In genomic region chr14:70357985-70358384, GRCh38 we compare ENCODE assay signal across 11 cellular contexts. TPM values are rescaled to one million over a fixed set of nuclear protein-coding genes. Genes with fewer than 3 reads are reported as not detected.
A peak's percentile ranks its signal among the peaks of the same experiment; 100 is the strongest.
DNase-seq lines count a peak whose midpoint lies in the region; ATAC-seq, FAIRE-seq and TF ChIP-seq lines count a peak whose summit lies in the region.
"Had no signal": no experiment of that assay in that cellular context is flagged by ENCODE, and none has a peak within 500 bp of the region (broad histone marks: within the 10 kb centered on the region; RNA-seq: fewer than 3 reads in every experiment).

No MANE protein-coding gene starts in this region.

- peaks cover 33% of the 10 kb centered on the region for H4K20me1 ChIP-seq in astrocyte (ENCODE audit: insufficient read depth, low read length)

- H3K9ac ChIP-seq in HUES48 (ENCODE audit: low read depth, low read length): no peak overlapping the region
- no peak overlapping the region for H3K9ac ChIP-seq in astrocyte (ENCODE audit: low read length)

- H3K9me3 ChIP-seq in CD8-positive, alpha-beta T cell (ENCODE audit: low read length): no peaks in the 10 kb centered on the region
- H3K9me3 ChIP-seq in HUES48 (ENCODE audit: control insufficient read depth, insufficient read depth, low read length): no peaks in the 10 kb centered on the region
- no peaks in the 10 kb centered on the region for H3K9me3 ChIP-seq in astrocyte (ENCODE audit: insufficient read depth, low read depth, low read length)
- H3K9me3 ChIP-seq in naive thymus-derived CD4-positive, alpha-beta T cell (ENCODE audit: control insufficient read depth in 2 of 3, low read length in 3 of 3): no peaks in the 10 kb centered on the region

- POLR2A ChIA-PET in CD8-positive, alpha-beta T cell (lab: Charles Lee): no interaction called here
- POLR2A ChIA-PET in naive thymus-derived CD4-positive, alpha-beta T cell (lab: Charles Lee): interaction anchor here (0.6 to 2.5 kb wide), 2 partner anchors 9 to 960 kb away, joined by 6 to 7 read pairs; partner anchors contain the start of genes ERH and SLC39A9
- POLR2A ChIA-PET in GM10248 (lab: Yijun Ruan, JAX): no interaction called here

- H3K27me3 ChIP-seq in CD8-positive, alpha-beta T cell (ENCODE audit: insufficient read depth, low read length): no peaks in the 10 kb centered on the region
- H3K27me3 ChIP-seq in HUES48 (ENCODE audit: control insufficient read depth, insufficient read depth, low read length) (no peaks in the 10 kb centered on the region), astrocyte (ENCODE audit: insufficient read depth, low read length) (no peaks in the 10 kb centered on the region)
- no peaks in the 10 kb centered on the region for H3K27me3 ChIP-seq in naive thymus-derived CD4-positive, alpha-beta T cell (ENCODE audit: control insufficient read depth in 2 of 2, insufficient read depth in 2 of 2, low read length in 2 of 2)

- H3K9me3 Mint-ChIP-seq in CD8-positive, alpha-beta T cell: peaks cover 2% of the 10 kb centered on the region
- no peaks in the 10 kb centered on the region for H3K9me3 Mint-ChIP-seq in astrocyte (ENCODE audit: unreplicated experiment)
- peaks cover 0 to 13% (median 0%) of the 10 kb centered on the region in 11 donors for H3K9me3 Mint-ChIP-seq in naive thymus-derived CD4-positive, alpha-beta T cell

- no peak overlapping the region for H3K4me3 ChIP-seq in CD8-positive, alpha-beta T cell (ENCODE audit: low read depth, low read length)
- peak overlapping the region; percentile 91 for H3K4me3 ChIP-seq in HUES48 (ENCODE audit: low read depth, low read length)
- H3K4me3 ChIP-seq in astrocyte (ENCODE audit: insufficient read depth, low read depth, low read length): peak overlapping the region; percentile 97
- no peak overlapping the region for H3K4me3 ChIP-seq in naive thymus-derived CD4-positive, alpha-beta T cell (ENCODE audit: low read length)

- H3K4me2 ChIP-seq in astrocyte (ENCODE audit: low read length): peak overlapping the region; percentile 84

- no peak for TF ChIP-seq CTCF in CD8-positive, alpha-beta T cell (IDR thresholded peaks at IDR 0.05)
- TF ChIP-seq CTCF in astrocyte (IDR thresholded peaks at IDR 0.05; ENCODE audit: insufficient read depth, low read depth, low read length): no peak
- TF ChIP-seq CTCF in GM10248 (IDR thresholded peaks at IDR 0.05; ENCODE audit: control extremely low read depth, extremely low read depth, low read depth, missing control alignments): no peak

- H3K4me1 Mint-ChIP-seq in CD8-positive, alpha-beta T cell (ENCODE audit: low read depth): peaks cover 50% of the 10 kb centered on the region
- peaks cover 22% of the 10 kb centered on the region for H3K4me1 Mint-ChIP-seq in astrocyte (ENCODE audit: low read depth, unreplicated experiment)
- peaks cover 36 to 63% (median 57%) of the 10 kb centered on the region in 7 donors for H3K4me1 Mint-ChIP-seq in naive thymus-derived CD4-positive, alpha-beta T cell

- H3K36me3 Mint-ChIP-seq in CD8-positive, alpha-beta T cell: peaks cover 13% of the 10 kb centered on the region
- H3K36me3 Mint-ChIP-seq in astrocyte (ENCODE audit: low read depth, unreplicated experiment): no peaks in the 10 kb centered on the region
- H3K36me3 Mint-ChIP-seq in naive thymus-derived CD4-positive, alpha-beta T cell: peaks cover 0 to 29% (median 21%) of the 10 kb centered on the region in 5 donors

- no peak for ATAC-seq in CD8-positive, alpha-beta T cell
- no peak for ATAC-seq in naive thymus-derived CD4-positive, alpha-beta T cell
- no peak for ATAC-seq in GM19351 (IDR thresholded peaks at IDR 0.05; ENCODE audit: unreplicated experiment)

- H2AFZ ChIP-seq in astrocyte (ENCODE audit: low read depth, low read length): no peak overlapping the region

- peaks cover 60% of the 10 kb centered on the region for H3K79me2 ChIP-seq in astrocyte (ENCODE audit: insufficient read depth, low read length)

- no peak for DNase-seq in CD8-positive, alpha-beta T cell
- no peak for DNase-seq in astrocyte (ENCODE audit: low read depth)
- no peak for DNase-seq in naive thymus-derived CD4-positive, alpha-beta T cell
- DNase-seq in NCI-H1694 (lab: John Stamatoyannopoulos, UW): no peak
- DNase-seq in COLO829 (ENCODE audit: low spot score): no peak
- no peak for DNase-seq in GM10248 (ENCODE audit: extremely low spot score)
- DNase-seq: cortex of kidney, DMS79, posterior cingulate gyrus had no signal

- no peak overlapping the region for H3K27ac ChIP-seq in CD8-positive, alpha-beta T cell (ENCODE audit: low read depth, low read length)
- H3K27ac ChIP-seq in HUES48 (ENCODE audit: low read depth, low read length) (no peak overlapping the region), astrocyte (ENCODE audit: low read depth, low read length) (no peak overlapping the region)
- H3K27ac ChIP-seq in naive thymus-derived CD4-positive, alpha-beta T cell (ENCODE audit: low read depth, low read length): no peak overlapping the region

- H3K4me3 Mint-ChIP-seq in CD8-positive, alpha-beta T cell: peak overlapping the region; percentile 77
- peak overlapping the region; percentile 100 for H3K4me3 Mint-ChIP-seq in astrocyte (ENCODE audit: unreplicated experiment)
- H3K4me3 Mint-ChIP-seq in naive thymus-derived CD4-positive, alpha-beta T cell: peak overlapping the region; percentile 81 to 100 (median 98)

- FAIRE-seq in astrocyte (lab: Jason Lieb, UNC): no peak

- H3K36me3 ChIP-seq in CD8-positive, alpha-beta T cell (ENCODE audit: insufficient read depth, low read length): no peaks in the 10 kb centered on the region
- H3K36me3 ChIP-seq in HUES48 (ENCODE audit: control insufficient read depth, insufficient read depth, low read length) (no peaks in the 10 kb centered on the region), astrocyte (ENCODE audit: insufficient read depth, low read length) (no peaks in the 10 kb centered on the region)
- peaks cover 0 to 4% (median 0%) of the 10 kb centered on the region in 3 experiments for H3K36me3 ChIP-seq in naive thymus-derived CD4-positive, alpha-beta T cell (ENCODE audit: control insufficient read depth in 2 of 3, insufficient read depth in 3 of 3, low read length in 3 of 3)

- intact Hi-C loops in CD8-positive, alpha-beta T cell (cut with DNase I, micrococcal nuclease): loop anchor here (2.0 to 5.0 kb wide), 7 partner anchors 59 to 1209 kb away; partner anchors contain the start of genes ERH (in 1 of the 2), MED6 (in 1 of the 2), SLC39A9 (in 1 of the 2) and SYNJ2BP (in 1 of the 2)
- intact Hi-C loops in naive thymus-derived CD4-positive, alpha-beta T cell (cut with micrococcal nuclease): loop anchor here (2.0 to 5.0 kb wide), 2 partner anchors 69 to 299 kb away; no protein-coding TSS in a partner anchor

- H3K4me1 ChIP-seq in CD8-positive, alpha-beta T cell (ENCODE audit: insufficient read depth, low read length): peaks cover 17% of the 10 kb centered on the region
- H3K4me1 ChIP-seq in HUES48 (ENCODE audit: control insufficient read depth, insufficient read depth, low read length): no peaks in the 10 kb centered on the region
- H3K4me1 ChIP-seq in astrocyte (ENCODE audit: insufficient read depth, low read length): no peaks in the 10 kb centered on the region
- peaks cover 3 to 26% of the 10 kb centered on the region in 2 donors for H3K4me1 ChIP-seq in naive thymus-derived CD4-positive, alpha-beta T cell (ENCODE audit: control insufficient read depth in 2 of 2, insufficient read depth in 2 of 2, low read length in 2 of 2)

- CTCF ChIA-PET in CD8-positive, alpha-beta T cell (lab: Charles Lee): no interaction called here
- CTCF ChIA-PET in naive thymus-derived CD4-positive, alpha-beta T cell (lab: Charles Lee): interaction anchor here (0.6 kb wide), 1 partner anchor 291 kb away, joined by 3 read pairs; no protein-coding TSS in a partner anchor
- CTCF ChIA-PET in GM10248 (lab: Yijun Ruan, JAX): interaction anchor here (1.1 kb wide), 1 partner anchor 43 kb away, joined by 3 read pairs; no protein-coding TSS in a partner anchor

- H3K27me3 Mint-ChIP-seq in CD8-positive, alpha-beta T cell (ENCODE audit: low read depth): no peaks in the 10 kb centered on the region
- no peaks in the 10 kb centered on the region for H3K27me3 Mint-ChIP-seq in astrocyte (ENCODE audit: low read depth, unreplicated experiment)
- H3K27me3 Mint-ChIP-seq in naive thymus-derived CD4-positive, alpha-beta T cell: peaks cover 0 to 8% (median 0%) of the 10 kb centered on the region in 5 donors

- no peak overlapping the region for H3K27ac Mint-ChIP-seq in CD8-positive, alpha-beta T cell
- no peak overlapping the region for H3K27ac Mint-ChIP-seq in astrocyte (ENCODE audit: unreplicated experiment)
- H3K27ac Mint-ChIP-seq in naive thymus-derived CD4-positive, alpha-beta T cell: peak overlapping the region in 2 of 9 donors; percentile 41 to 53

RNA-seq across cellular contexts. Expression of gene COX16, which starts 1.5 kb away (rescaled TPM):
- total RNA-seq in CD8-positive, alpha-beta T cell: 10 to 100 TPM; 15.4 to 22.4 TPM
- total RNA-seq in astrocyte: 65.8 TPM in 2 replicates
- 10 to 100 TPM; 11.8 to 57.0 (median 19.5) TPM for total RNA-seq in naive thymus-derived CD4-positive, alpha-beta T cell
- polyA plus RNA-seq in naive thymus-derived CD4-positive, alpha-beta T cell: 10 to 100 TPM; 25.2 to 52.1 TPM

RNA-seq across cellular contexts. Expression of gene SYNJ2BP, which starts 58.9 kb away (rescaled TPM):
- total RNA-seq in CD8-positive, alpha-beta T cell: 1 to 10 TPM; 5.5 to 6.5 TPM
- 31.7 and 35.7 TPM in 2 replicates for total RNA-seq in astrocyte
- total RNA-seq in naive thymus-derived CD4-positive, alpha-beta T cell: 10 to 100 TPM in 4 of 5 experiments, 1 to 10 TPM in 1; 8.3 to 22.9 (median 14.4) TPM
- 10 to 100 TPM; 16.3 to 18.5 TPM for polyA plus RNA-seq in naive thymus-derived CD4-positive, alpha-beta T cell

Comparison
In these comparisons a context has a peak if more than half of its experiments do, and no peak if none do; other contexts are left out.
1. H3K4me3 ChIP-seq: peak in HUES48 (single experiment) and astrocyte (single experiment); none in CD8-positive, alpha-beta T cell (single experiment) and naive thymus-derived CD4-positive, alpha-beta T cell (single experiment).
2. Peak in every context shown above with its lines, with median percentiles within 50 percentile points of each other: H3K4me3 Mint-ChIP-seq.